In genomic region chrX:16719334-16720084, GRCh38 we compare ENCODE assay signal across 8 cellular contexts. TPM values are rescaled to one million over a fixed set of nuclear protein-coding genes. Genes with fewer than 3 reads are reported as not detected.
A peak's percentile ranks its signal among the peaks of the same experiment; 100 is the strongest.
DNase-seq lines count a peak whose midpoint lies in the region; ATAC-seq and TF ChIP-seq lines count a peak whose summit lies in the region.

TSS of gene SYAP1 (plus strand) at chrX:16719612. CDS start at chrX:16719725, 113 bp downstream.

- H3K4me3 ChIP-seq in BE2C (ENCODE audit: low read depth, low read length) (peak within 1 kb of the TSS; percentile 81), colonic mucosa (peak within 1 kb of the TSS; percentile 82)

- H3K4me1 ChIP-seq in BE2C (no peaks in the 10 kb centered on the region), colonic mucosa (no peaks in the 10 kb centered on the region)

- H3K4me1 Mint-ChIP-seq in activated CD4-positive, alpha-beta T cell treated with anti-CD3 and anti-CD28 coated beads, Interleukin-2, amount 10 ng/mL, durations not matched to agents 24 days and 14 days = peaks cover 21% of the 10 kb centered on the region

- TF ChIP-seq CTCF in BE2C (IDR thresholded peaks at IDR 0.05; ENCODE audit: low read depth, low read length) = no peak
- TF ChIP-seq CTCF in colonic mucosa (IDR thresholded peaks at IDR 0.05) = no peak

- H3K4me3 Mint-ChIP-seq in activated CD4-positive, alpha-beta T cell treated with anti-CD3 and anti-CD28 coated beads, Interleukin-2, amount 10 ng/mL, durations not matched to agents 24 days and 14 days = peak within 1 kb of the TSS; percentile 94

- peak within 1 kb of the TSS; percentile 94 for H3K27ac Mint-ChIP-seq in activated CD4-positive, alpha-beta T cell treated with anti-CD3 and anti-CD28 coated beads, Interleukin-2, amount 10 ng/mL, durations not matched to agents 24 days and 14 days

- H3K27me3 ChIP-seq in BE2C = no peaks in the 10 kb centered on the region
- no peaks in the 10 kb centered on the region for H3K27me3 ChIP-seq in colonic mucosa
- no peaks in the 10 kb centered on the region for H3K27me3 ChIP-seq in layer of hippocampus (ENCODE audit: control insufficient read depth, insufficient read depth, low read length)

- H3K9me3 Mint-ChIP-seq in activated CD4-positive, alpha-beta T cell treated with anti-CD3 and anti-CD28 coated beads, Interleukin-2, amount 10 ng/mL, durations not matched to agents 24 days and 14 days = no peaks in the 10 kb centered on the region

- peak; percentile 94 for DNase-seq in BE2C
- peak; percentile 92 for DNase-seq in NCI-H526 treated with DMSO at 0.1 percent for 48 hours (lab: John Stamatoyannopoulos, UW)
- peak; percentile 98 for DNase-seq in activated CD4-positive, alpha-beta T cell treated with anti-CD3 and anti-CD28 coated beads, Interleukin-2, amount 10 ng/mL, durations not matched to agents 24 days and 14 days
- DNase-seq in colonic mucosa = peak; percentile 99
- peak; percentile 85 to 96 for DNase-seq in stimulated activated CD4-positive, alpha-beta T cell treated with anti-CD3 and anti-CD28 coated beads, Interleukin-1b, Interleukin-23, amount 100 ng/mL, for 4 hours (ENCODE audit: low read depth in 2 of 2)

- H3K36me3 ChIP-seq in BE2C (no peaks in the 10 kb centered on the region), colonic mucosa (no peaks in the 10 kb centered on the region)

- H3K27me3 Mint-ChIP-seq in activated CD4-positive, alpha-beta T cell treated with anti-CD3 and anti-CD28 coated beads, Interleukin-2, amount 10 ng/mL, durations not matched to agents 24 days and 14 days = no peaks in the 10 kb centered on the region

- H3K9ac ChIP-seq in colonic mucosa (ENCODE audit: low read depth in 2 of 2, low read length in 2 of 2) = peak within 1 kb of the TSS; percentile 56 to 90

- peak; percentile 99 for ATAC-seq in GM19324 (IDR thresholded peaks at IDR 0.05; ENCODE audit: low FRiP score, unreplicated experiment)
- peak; percentile 93 for ATAC-seq in HG03469 (IDR thresholded peaks at IDR 0.05; ENCODE audit: unreplicated experiment)

- peak within 1 kb of the TSS; percentile 95 for H3K27ac ChIP-seq in colonic mucosa
- peak within 1 kb of the TSS; percentile 88 for H3K27ac ChIP-seq in layer of hippocampus (ENCODE audit: low read depth, low read length)

- H3K9me3 ChIP-seq in BE2C (no peaks in the 10 kb centered on the region), colonic mucosa (no peaks in the 10 kb centered on the region)

- intact Hi-C loops in activated CD4-positive, alpha-beta T cell treated with anti-CD3 and anti-CD28 coated beads, Interleukin-2, amount 10 ng/mL, durations not matched to agents 24 days and 14 days (cut with micrococcal nuclease) = loop anchor here (1.0 to 10.0 kb wide), 4 partner anchors 67 to 925 kb away; partner anchors contain the start of genes AP1S2, TXLNG and ZRSR2
- intact Hi-C loops in colonic mucosa (cut with DNase I) = loop anchor here (10.0 kb wide), 1 partner anchor 65 kb away; the partner anchor contains the start of gene TXLNG

- peaks cover 8% of the 10 kb centered on the region for H3K36me3 Mint-ChIP-seq in activated CD4-positive, alpha-beta T cell treated with anti-CD3 and anti-CD28 coated beads, Interleukin-2, amount 10 ng/mL, durations not matched to agents 24 days and 14 days (ENCODE audit: low read depth)

RNA-seq across cellular contexts. Expression of gene SYAP1, which starts in this region (rescaled TPM):
- polyA plus RNA-seq in BE2C (2012; ENCODE audit: insufficient read depth, insufficient read length, low read depth) = 25.3 TPM
- total RNA-seq in activated CD4-positive, alpha-beta T cell treated with anti-CD3 and anti-CD28 coated beads, Interleukin-2, amount 10 ng/mL, durations not matched to agents 24 days and 14 days = 19.6 and 20.1 TPM in 2 replicates
- total RNA-seq in colonic mucosa = 10 to 100 TPM; 45.8 to 63.5 TPM

Comparison
In these comparisons a context has a peak if more than half of its experiments do, and no peak if none do; other contexts are left out.
1. Peak in every context shown above with its lines: DNase-seq, ATAC-seq, H3K4me3 ChIP-seq and H3K27ac ChIP-seq.